In the genomic region with DNA sequence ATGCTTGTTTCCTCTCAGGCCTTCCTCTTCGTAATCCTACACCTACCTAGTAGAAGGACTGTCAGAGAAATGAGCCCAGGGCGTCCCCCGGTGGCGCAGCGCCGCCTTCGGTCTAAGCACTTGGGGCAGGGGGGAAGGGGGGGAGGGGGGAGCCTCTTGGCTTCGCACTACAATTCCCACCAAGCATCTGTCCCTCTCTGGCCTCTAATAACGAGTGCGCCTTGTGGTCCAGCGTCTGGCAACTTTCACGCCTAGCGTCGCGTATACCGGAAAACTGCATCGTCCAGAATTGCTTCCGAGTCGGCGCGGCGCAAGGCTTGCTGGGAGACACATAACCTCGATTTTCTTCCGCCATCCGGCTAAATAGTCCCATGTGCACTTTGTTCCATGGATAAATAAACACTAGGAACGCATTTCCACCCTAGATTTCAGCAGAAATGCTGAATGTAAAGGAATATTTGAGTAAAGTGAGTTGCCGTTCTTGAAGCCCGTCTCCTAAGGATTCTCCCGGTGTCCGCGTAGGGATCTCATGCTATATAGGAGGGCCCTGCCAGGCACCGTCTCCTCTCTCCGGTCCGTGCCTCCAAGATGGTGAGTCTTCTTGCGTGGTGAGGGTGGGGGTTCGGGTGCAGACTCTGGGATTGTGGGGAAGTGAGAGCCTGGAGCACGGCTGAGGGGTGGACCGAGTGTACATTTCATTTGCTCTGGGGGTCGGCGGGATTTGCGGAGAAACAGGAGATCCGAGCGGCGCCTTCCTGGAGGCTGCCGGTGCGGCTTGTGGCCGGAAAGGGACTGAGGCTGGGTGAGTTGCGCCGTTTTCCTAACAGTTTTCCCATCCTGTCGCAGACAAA, we compare ENCODE assay signal across 8 cellular contexts. TPM values are rescaled to one million over a fixed set of nuclear protein-coding genes. Genes with fewer than 3 reads are reported as not detected.
DNase-seq lines count a peak whose midpoint lies in the region; ATAC-seq and TF ChIP-seq lines count a peak whose summit lies in the region.

A gene (plus strand): TSS at position 340 of the 851 bp plus-strand sequence. CDS start 249 bp downstream, at position 589.

- H3F3A ChIP-seq in DOHH2 (ENCODE audit: control insufficient read depth, insufficient read depth) = peaks cover 50% of the 10 kb centered on the region

- H3K9me2 ChIP-seq in DOHH2 (replicated peaks; ENCODE audit: control insufficient read depth, low read length) = no peaks in the 10 kb centered on the region

- peak within 1 kb of the TSS; percentile 79 for H3K4me3 ChIP-seq in DOHH2 (ENCODE audit: low read length)
- peak within 1 kb of the TSS; percentile 60 to 88 (median 72) for H3K4me3 ChIP-seq in Peyer's patch
- peak within 1 kb of the TSS; percentile 81 to 89 (median 82) for H3K4me3 ChIP-seq in esophagus squamous epithelium

- 0% methylated on average over 28 to 45 of the region's 50 CpGs for WGBS in esophagus squamous epithelium, 2 donors

- peak; percentile 93 to 97 (median 94) for DNase-seq in Peyer's patch
- DNase-seq in activated T-cell treated with anti-CD3 and anti-CD28 coated beads, Interleukin-2, amount 50 U/mL, for 72 hours = peak; percentile 92 to 95
- peak; percentile 90 for DNase-seq in esophagus squamous epithelium (lab: John Stamatoyannopoulos, UW)
- DNase-seq in myocyte (ENCODE audit: low read depth) = peak; percentile 100
- DNase-seq in stimulated activated CD8-positive, alpha-beta memory T cell treated with anti-CD3 and anti-CD28 coated beads, Interleukin-7, amount 100 ng/mL, for 48 hours (ENCODE audit: extremely low read depth in 1 of 2, low read depth in 1 of 2) = peak; percentile 84 to 92

- peak within 1 kb of the TSS; percentile 95 to 96 for H3K4me3 Mint-ChIP-seq in activated T-cell treated with anti-CD3 and anti-CD28 coated beads, Interleukin-2, amount 50 U/mL, for 72 hours

- peaks cover 10 to 23% of the 10 kb centered on the region in 2 donors for H3K36me3 Mint-ChIP-seq in activated T-cell treated with anti-CD3 and anti-CD28 coated beads, Interleukin-2, amount 50 U/mL, for 72 hours (ENCODE audit: insufficient read depth in 2 of 2)

- intact Hi-C loops in esophagus squamous epithelium (cut with DNase I) = loop anchor here (10.0 kb wide), 1 partner anchor 63 kb away; a partner anchor contains a TSS

- H3K27me3 ChIP-seq in DOHH2 (ENCODE audit: control insufficient read depth, low read length) (no peaks in the 10 kb centered on the region), Peyer's patch (no peaks in the 10 kb centered on the region), esophagus squamous epithelium (no peaks in the 10 kb centered on the region)

- H3K4me1 ChIP-seq in DOHH2 (ENCODE audit: control insufficient read depth, low read length) (peaks cover 35% of the 10 kb centered on the region), Peyer's patch (peaks cover 0 to 19% (median 2%) of the 10 kb centered on the region in 4 donors), esophagus squamous epithelium (peaks cover 9 to 26% (median 18%) of the 10 kb centered on the region in 3 donors)

- H3K4me1 Mint-ChIP-seq in activated T-cell treated with anti-CD3 and anti-CD28 coated beads, Interleukin-2, amount 50 U/mL, for 72 hours (ENCODE audit: low read depth) = peaks cover 65% of the 10 kb centered on the region

- H3K9me3 Mint-ChIP-seq in activated T-cell treated with anti-CD3 and anti-CD28 coated beads, Interleukin-2, amount 50 U/mL, for 72 hours = no peaks in the 10 kb centered on the region

- H3K36me3 ChIP-seq in DOHH2 (ENCODE audit: control insufficient read depth, low read length) = peaks cover 42% of the 10 kb centered on the region
- peaks cover 44% of the 10 kb centered on the region for H3K36me3 ChIP-seq in KOPT-K1 (ENCODE audit: insufficient read depth, low read length)
- peaks cover 0 to 30% (median 0%) of the 10 kb centered on the region in 3 donors for H3K36me3 ChIP-seq in Peyer's patch
- H3K36me3 ChIP-seq in esophagus squamous epithelium = peaks cover 0 to 44% (median 21%) of the 10 kb centered on the region in 3 donors

- TF ChIP-seq POLR2A in Peyer's patch (IDR thresholded peaks at IDR 0.05) = peak; percentile 89 to 95
- peak in 3 of 4 donors; percentile 14 to 95 (median 84) for TF ChIP-seq POLR2A in esophagus squamous epithelium (IDR thresholded peaks at IDR 0.05)

- H3K27ac ChIP-seq in DOHH2 (ENCODE audit: low read depth, low read length) (peak within 1 kb of the TSS; percentile 66), KOPT-K1 (ENCODE audit: low read depth, low read length, poor library complexity, severe bottlenecking) (peak within 1 kb of the TSS; percentile 90), Peyer's patch (peak within 1 kb of the TSS; percentile 88 to 91 (median 89)), esophagus squamous epithelium (peak within 1 kb of the TSS; percentile 92 to 99 (median 96))

- H3K9me3 ChIP-seq in DOHH2 (ENCODE audit: control insufficient read depth, insufficient read depth, low read length) = no peaks in the 10 kb centered on the region
- H3K9me3 ChIP-seq in KOPT-K1 (ENCODE audit: insufficient read depth, low read length, poor library complexity, severe bottlenecking) = no peaks in the 10 kb centered on the region
- no peaks in the 10 kb centered on the region for H3K9me3 ChIP-seq in Peyer's patch
- H3K9me3 ChIP-seq in esophagus squamous epithelium = no peaks in the 10 kb centered on the region

- peaks cover 30% of the 10 kb centered on the region for H3K79me2 ChIP-seq in DOHH2 (ENCODE audit: control insufficient read depth, low read length)

- peaks cover 8% of the 10 kb centered on the region; the same call in 1 of the 2 replicates for H4K20me1 ChIP-seq in DOHH2 (ENCODE audit: control insufficient read depth, insufficient read depth, low read depth, low read length)

- ATAC-seq in GM21786 (IDR thresholded peaks at IDR 0.05; ENCODE audit: unreplicated experiment) = peak; percentile 96
- ATAC-seq in activated T-cell treated with anti-CD3 and anti-CD28 coated beads, Interleukin-2, amount 50 U/mL, for 72 hours (replicated peaks in 1 of 2) = peak; percentile 90 to 91

- H3K27me3 Mint-ChIP-seq in activated T-cell treated with anti-CD3 and anti-CD28 coated beads, Interleukin-2, amount 50 U/mL, for 72 hours (ENCODE audit: low read depth) = no peaks in the 10 kb centered on the region

- peak within 1 kb of the TSS; percentile 98 for H3K27ac Mint-ChIP-seq in activated T-cell treated with anti-CD3 and anti-CD28 coated beads, Interleukin-2, amount 50 U/mL, for 72 hours

- peak; percentile 56 for TF ChIP-seq CTCF in DOHH2 (IDR thresholded peaks at IDR 0.05; ENCODE audit: low read depth, low read length, poor library complexity, severe bottlenecking)
- TF ChIP-seq CTCF in Peyer's patch (IDR thresholded peaks at IDR 0.05) = peak in 5 of 6 experiments; percentile 34 to 52 (median 43)
- TF ChIP-seq CTCF in esophagus squamous epithelium (IDR thresholded peaks at IDR 0.05) = peak in 3 of 6 experiments; percentile 12 to 61 (median 30)

- peak within 1 kb of the TSS; percentile 80 for H3K4me2 ChIP-seq in DOHH2 (ENCODE audit: low read length)

RNA-seq across cellular contexts. Expression of the gene that starts here (rescaled TPM):
- 1,000 to 10,000 TPM in 1 of 4 donors, 100 to 1,000 TPM in 3; 564 to 1,937 (median 779) TPM for total RNA-seq in Peyer's patch
- 10 to 100 TPM; 23.0 to 28.9 TPM for total RNA-seq in activated T-cell treated with anti-CD3 and anti-CD28 coated beads, Interleukin-2, amount 50 U/mL, for 72 hours
- total RNA-seq in esophagus squamous epithelium = 1,000 to 10,000 TPM in 2 of 4 donors, 100 to 1,000 TPM in 2; 381 to 1,639 (median 1,040) TPM
- 451 and 1,430 TPM in 2 replicates for total RNA-seq in myocyte
- polyA plus RNA-seq in myocyte (2012) = 1,034 TPM

Comparison
In these comparisons a context has a peak if more than half of its experiments do, and no peak if none do; other contexts are left out.
1. Peak in every context shown above with its lines: DNase-seq, ATAC-seq, H3K4me3 ChIP-seq and H3K27ac ChIP-seq.
2. RNA of the gene that starts here (total RNA-seq): 381 to 1,639 TPM in esophagus squamous epithelium, 451 to 1,430 TPM in myocyte and 564 to 1,937 TPM in Peyer's patch; 23.0 to 28.9 TPM in activated T-cell treated with anti-CD3 and anti-CD28 coated beads, Interleukin-2, amount 50 U/mL, for 72 hours; every median in the first group is over 10 times any median in the second.